In genomic region chr6:44075137-44076015, GRCh38 we compare ENCODE assay signal across 1 cellular context.
TF ChIP-seq lines count a peak whose summit lies in the region.

No MANE protein-coding gene starts in this region.

TF ChIP-seq in HepG2, 621 proteins besides CTCF, POLR2A, EP300 and RAD21 (continued from another document and continues in another):
- TF ChIP-seq FOXP4 (CRISPR knock-in tag; IDR thresholded peaks at IDR 0.05) (peak; percentile 18), PBX3 (CRISPR knock-in tag; IDR thresholded peaks at IDR 0.05; ENCODE audit: borderline replicate concordance) (no peak), HOXD1 (CRISPR knock-in tag; IDR thresholded peaks at IDR 0.05) (peak; percentile 99), KDM6A (CRISPR knock-in tag; IDR thresholded peaks at IDR 0.05; ENCODE audit: low read depth) (peak; percentile 47; the same call in 1 of the 2 replicates), SNAI1 (CRISPR knock-in tag; IDR thresholded peaks at IDR 0.05; ENCODE audit: borderline replicate concordance) (peak; percentile 92), TSC22D2 (CRISPR knock-in tag; IDR thresholded peaks at IDR 0.05; ENCODE audit: borderline replicate concordance) (no peak), NCOA2 (CRISPR knock-in tag; IDR thresholded peaks at IDR 0.05) (no peak), RNF2 (conservative IDR thresholded peaks at IDR 0.05; ENCODE audit: low read depth) (no peak), MAZ (IDR thresholded peaks at IDR 0.05; ENCODE audit: borderline replicate concordance, low read depth, low read length) (no peak), MAZ (CRISPR knock-in tag; IDR thresholded peaks at IDR 0.05; ENCODE audit: low read depth) (no peak), ZNF232 (CRISPR knock-in tag; IDR thresholded peaks at IDR 0.05; ENCODE audit: borderline replicate concordance) (no peak), ZNF777 (CRISPR knock-in tag; IDR thresholded peaks at IDR 0.05) (no peak), ZMYM3 (CRISPR knock-in tag; IDR thresholded peaks at IDR 0.05) (peak; percentile 37; the same call in 1 of the 2 replicates), ZFP1 (CRISPR knock-in tag; IDR thresholded peaks at IDR 0.05) (no peak), ZNF557 (CRISPR knock-in tag; IDR thresholded peaks at IDR 0.05) (no peak), SOX6 (IDR thresholded peaks at IDR 0.05) (no peak), SOX6 (CRISPR knock-in tag; IDR thresholded peaks at IDR 0.05) (peak; percentile 49; the same call in 1 of the 2 replicates), ZBTB7B (CRISPR knock-in tag; IDR thresholded peaks at IDR 0.05) (peak; percentile 82), ZNF547 (CRISPR knock-in tag; IDR thresholded peaks at IDR 0.05) (no peak; the same call in 1 of the 2 replicates), ZNF577 (CRISPR knock-in tag; IDR thresholded peaks at IDR 0.05; ENCODE audit: borderline replicate concordance, low read depth) (no peak), ZNF337 (CRISPR knock-in tag; IDR thresholded peaks at IDR 0.05; ENCODE audit: borderline replicate concordance, low read depth) (peak; percentile 88), NCOA5 (CRISPR knock-in tag; IDR thresholded peaks at IDR 0.05) (no peak), POGZ (CRISPR knock-in tag; IDR thresholded peaks at IDR 0.05) (peak; percentile 84), ZNF530 (CRISPR knock-in tag; IDR thresholded peaks at IDR 0.05; ENCODE audit: low read depth) (no peak), ZC3H13 (CRISPR knock-in tag; IDR thresholded peaks at IDR 0.05) (peak; percentile 78; the same call in 1 of the 2 replicates), REL (CRISPR knock-in tag; conservative IDR thresholded peaks at IDR 0.05) (no peak), ZNF709 (CRISPR knock-in tag; IDR thresholded peaks at IDR 0.05) (peak; percentile 40), ZNF44 (CRISPR knock-in tag; IDR thresholded peaks at IDR 0.05) (0 out of 2 replicates have a peak, but pooled peaks have one; percentile 34), ZNF296 (CRISPR knock-in tag; conservative IDR thresholded peaks at IDR 0.05) (peak; percentile 93; the same call in 1 of the 2 replicates), GATAD1 (CRISPR knock-in tag; IDR thresholded peaks at IDR 0.05) (no peak), HMG20A (CRISPR knock-in tag; IDR thresholded peaks at IDR 0.05; ENCODE audit: borderline replicate concordance) (peak; percentile 67; the same call in 1 of the 2 replicates), TFDP2 (CRISPR knock-in tag; IDR thresholded peaks at IDR 0.05) (no peak), ERF (CRISPR knock-in tag; IDR thresholded peaks at IDR 0.05) (peak; percentile 85), ZSCAN21 (CRISPR knock-in tag; IDR thresholded peaks at IDR 0.05; ENCODE audit: borderline replicate concordance) (no peak), TP53 (CRISPR knock-in tag; conservative IDR thresholded peaks at IDR 0.05) (no peak), ZSCAN31 (CRISPR knock-in tag; IDR thresholded peaks at IDR 0.05; ENCODE audit: low read depth) (no peak), RXRA (CRISPR knock-in tag; IDR thresholded peaks at IDR 0.05) (peak; percentile 97), ZSCAN22 (CRISPR knock-in tag; IDR thresholded peaks at IDR 0.05) (no peak), ZNF180 (CRISPR knock-in tag; IDR thresholded peaks at IDR 0.05; ENCODE audit: borderline replicate concordance, low read depth) (no peak)
- TF ChIP-seq, protein P1, sequence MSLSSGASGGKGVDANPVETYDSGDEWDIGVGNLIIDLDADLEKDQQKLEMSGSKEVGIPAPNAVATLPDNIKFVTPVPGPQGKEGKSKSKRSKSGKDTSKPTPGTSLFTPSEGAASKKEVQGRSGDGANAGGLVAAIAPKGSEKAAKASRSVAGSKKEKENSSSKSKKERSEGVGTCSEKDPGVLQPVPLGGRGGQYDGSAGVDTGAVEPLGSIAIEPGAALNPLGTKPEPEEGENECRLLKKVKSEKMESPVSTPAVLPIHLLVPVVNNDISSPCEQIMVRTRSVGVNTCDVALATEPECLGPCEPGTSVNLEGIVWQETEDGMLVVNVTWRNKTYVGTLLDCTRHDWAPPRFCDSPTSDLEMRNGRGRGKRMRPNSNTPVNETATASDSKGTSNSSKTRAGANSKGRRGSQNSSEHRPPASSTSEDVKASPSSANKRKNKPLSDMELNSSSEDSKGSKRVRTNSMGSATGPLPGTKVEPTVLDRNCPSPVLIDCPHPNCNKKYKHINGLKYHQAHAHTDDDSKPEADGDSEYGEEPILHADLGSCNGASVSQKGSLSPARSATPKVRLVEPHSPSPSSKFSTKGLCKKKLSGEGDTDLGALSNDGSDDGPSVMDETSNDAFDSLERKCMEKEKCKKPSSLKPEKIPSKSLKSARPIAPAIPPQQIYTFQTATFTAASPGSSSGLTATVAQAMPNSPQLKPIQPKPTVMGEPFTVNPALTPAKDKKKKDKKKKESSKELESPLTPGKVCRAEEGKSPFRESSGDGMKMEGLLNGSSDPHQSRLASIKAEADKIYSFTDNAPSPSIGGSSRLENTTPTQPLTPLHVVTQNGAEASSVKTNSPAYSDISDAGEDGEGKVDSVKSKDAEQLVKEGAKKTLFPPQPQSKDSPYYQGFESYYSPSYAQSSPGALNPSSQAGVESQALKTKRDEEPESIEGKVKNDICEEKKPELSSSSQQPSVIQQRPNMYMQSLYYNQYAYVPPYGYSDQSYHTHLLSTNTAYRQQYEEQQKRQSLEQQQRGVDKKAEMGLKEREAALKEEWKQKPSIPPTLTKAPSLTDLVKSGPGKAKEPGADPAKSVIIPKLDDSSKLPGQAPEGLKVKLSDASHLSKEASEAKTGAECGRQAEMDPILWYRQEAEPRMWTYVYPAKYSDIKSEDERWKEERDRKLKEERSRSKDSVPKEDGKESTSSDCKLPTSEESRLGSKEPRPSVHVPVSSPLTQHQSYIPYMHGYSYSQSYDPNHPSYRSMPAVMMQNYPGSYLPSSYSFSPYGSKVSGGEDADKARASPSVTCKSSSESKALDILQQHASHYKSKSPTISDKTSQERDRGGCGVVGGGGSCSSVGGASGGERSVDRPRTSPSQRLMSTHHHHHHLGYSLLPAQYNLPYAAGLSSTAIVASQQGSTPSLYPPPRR (CRISPR knock-in tag; IDR thresholded peaks at IDR 0.05; ENCODE audit: borderline replicate concordance) = peak; percentile 84
- TF ChIP-seq, protein P2, sequence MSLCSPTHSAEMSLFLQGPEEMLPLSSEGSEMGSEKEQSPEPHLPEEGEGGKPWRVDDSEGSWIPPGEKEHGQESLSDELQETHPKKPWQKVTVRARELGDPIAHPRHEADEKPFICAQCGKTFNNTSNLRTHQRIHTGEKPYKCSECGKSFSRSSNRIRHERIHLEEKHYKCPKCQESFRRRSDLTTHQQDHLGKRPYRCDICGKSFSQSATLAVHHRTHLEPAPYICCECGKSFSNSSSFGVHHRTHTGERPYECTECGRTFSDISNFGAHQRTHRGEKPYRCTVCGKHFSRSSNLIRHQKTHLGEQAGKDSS (CRISPR knock-in tag; IDR thresholded peaks at IDR 0.05; ENCODE audit: borderline replicate concordance, low read depth) = peak; percentile 79; the same call in 1 of the 2 replicates
- TF ChIP-seq, protein P3, sequence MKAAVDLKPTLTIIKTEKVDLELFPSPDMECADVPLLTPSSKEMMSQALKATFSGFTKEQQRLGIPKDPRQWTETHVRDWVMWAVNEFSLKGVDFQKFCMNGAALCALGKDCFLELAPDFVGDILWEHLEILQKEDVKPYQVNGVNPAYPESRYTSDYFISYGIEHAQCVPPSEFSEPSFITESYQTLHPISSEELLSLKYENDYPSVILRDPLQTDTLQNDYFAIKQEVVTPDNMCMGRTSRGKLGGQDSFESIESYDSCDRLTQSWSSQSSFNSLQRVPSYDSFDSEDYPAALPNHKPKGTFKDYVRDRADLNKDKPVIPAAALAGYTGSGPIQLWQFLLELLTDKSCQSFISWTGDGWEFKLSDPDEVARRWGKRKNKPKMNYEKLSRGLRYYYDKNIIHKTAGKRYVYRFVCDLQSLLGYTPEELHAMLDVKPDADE (CRISPR knock-in tag; IDR thresholded peaks at IDR 0.05) = no peak
- TF ChIP-seq, protein P4, sequence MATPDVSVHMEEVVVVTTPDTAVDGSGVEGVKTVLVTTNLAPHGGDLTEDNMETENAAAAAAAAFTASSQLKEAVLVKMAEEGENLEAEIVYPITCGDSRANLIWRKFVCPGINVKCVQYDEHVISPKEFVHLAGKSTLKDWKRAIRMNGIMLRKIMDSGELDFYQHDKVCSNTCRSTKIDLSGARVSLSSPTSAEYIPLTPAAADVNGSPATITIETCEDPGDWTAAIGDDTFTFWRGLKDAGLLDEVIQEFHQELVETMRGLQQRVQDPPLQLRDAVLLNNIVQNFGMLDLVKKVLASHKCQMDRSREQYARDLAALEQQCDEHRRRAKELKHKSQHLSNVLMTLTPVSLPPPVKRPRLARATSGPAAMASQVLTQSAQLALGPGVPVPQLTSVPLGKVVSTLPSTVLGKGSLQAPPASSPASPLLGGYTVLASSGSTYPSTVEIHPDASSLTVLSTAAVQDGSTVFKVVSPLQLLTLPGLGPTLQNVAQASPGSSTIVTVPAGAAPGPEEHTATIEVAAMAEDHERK (CRISPR knock-in tag; IDR thresholded peaks at IDR 0.05; ENCODE audit: low read depth) = peak; percentile 30; the same call in 1 of the 2 replicates
- TF ChIP-seq, protein P5, sequence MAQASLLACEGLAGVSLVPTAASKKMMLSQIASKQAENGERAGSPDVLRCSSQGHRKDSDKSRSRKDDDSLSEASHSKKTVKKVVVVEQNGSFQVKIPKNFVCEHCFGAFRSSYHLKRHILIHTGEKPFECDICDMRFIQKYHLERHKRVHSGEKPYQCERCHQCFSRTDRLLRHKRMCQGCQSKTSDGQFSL (CRISPR knock-in tag; IDR thresholded peaks at IDR 0.05) = no peak
- TF ChIP-seq, protein P6, sequence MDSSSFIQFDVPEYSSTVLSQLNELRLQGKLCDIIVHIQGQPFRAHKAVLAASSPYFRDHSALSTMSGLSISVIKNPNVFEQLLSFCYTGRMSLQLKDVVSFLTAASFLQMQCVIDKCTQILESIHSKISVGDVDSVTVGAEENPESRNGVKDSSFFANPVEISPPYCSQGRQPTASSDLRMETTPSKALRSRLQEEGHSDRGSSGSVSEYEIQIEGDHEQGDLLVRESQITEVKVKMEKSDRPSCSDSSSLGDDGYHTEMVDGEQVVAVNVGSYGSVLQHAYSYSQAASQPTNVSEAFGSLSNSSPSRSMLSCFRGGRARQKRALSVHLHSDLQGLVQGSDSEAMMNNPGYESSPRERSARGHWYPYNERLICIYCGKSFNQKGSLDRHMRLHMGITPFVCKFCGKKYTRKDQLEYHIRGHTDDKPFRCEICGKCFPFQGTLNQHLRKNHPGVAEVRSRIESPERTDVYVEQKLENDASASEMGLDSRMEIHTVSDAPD (CRISPR knock-in tag; IDR thresholded peaks at IDR 0.05) = peak; percentile 79
- TF ChIP-seq, protein P7, sequence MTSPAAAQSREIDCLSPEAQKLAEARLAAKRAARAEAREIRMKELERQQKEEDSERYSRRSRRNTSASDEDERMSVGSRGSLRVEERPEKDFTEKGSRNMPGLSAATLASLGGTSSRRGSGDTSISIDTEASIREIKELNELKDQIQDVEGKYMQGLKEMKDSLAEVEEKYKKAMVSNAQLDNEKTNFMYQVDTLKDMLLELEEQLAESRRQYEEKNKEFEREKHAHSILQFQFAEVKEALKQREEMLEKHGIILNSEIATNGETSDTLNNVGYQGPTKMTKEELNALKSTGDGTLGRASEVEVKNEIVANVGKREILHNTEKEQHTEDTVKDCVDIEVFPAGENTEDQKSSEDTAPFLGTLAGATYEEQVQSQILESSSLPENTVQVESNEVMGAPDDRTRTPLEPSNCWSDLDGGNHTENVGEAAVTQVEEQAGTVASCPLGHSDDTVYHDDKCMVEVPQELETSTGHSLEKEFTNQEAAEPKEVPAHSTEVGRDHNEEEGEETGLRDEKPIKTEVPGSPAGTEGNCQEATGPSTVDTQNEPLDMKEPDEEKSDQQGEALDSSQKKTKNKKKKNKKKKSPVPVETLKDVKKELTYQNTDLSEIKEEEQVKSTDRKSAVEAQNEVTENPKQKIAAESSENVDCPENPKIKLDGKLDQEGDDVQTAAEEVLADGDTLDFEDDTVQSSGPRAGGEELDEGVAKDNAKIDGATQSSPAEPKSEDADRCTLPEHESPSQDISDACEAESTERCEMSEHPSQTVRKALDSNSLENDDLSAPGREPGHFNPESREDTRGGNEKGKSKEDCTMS (CRISPR knock-in tag; conservative IDR thresholded peaks at IDR 0.05) = no peak
- TF ChIP-seq, protein P8, sequence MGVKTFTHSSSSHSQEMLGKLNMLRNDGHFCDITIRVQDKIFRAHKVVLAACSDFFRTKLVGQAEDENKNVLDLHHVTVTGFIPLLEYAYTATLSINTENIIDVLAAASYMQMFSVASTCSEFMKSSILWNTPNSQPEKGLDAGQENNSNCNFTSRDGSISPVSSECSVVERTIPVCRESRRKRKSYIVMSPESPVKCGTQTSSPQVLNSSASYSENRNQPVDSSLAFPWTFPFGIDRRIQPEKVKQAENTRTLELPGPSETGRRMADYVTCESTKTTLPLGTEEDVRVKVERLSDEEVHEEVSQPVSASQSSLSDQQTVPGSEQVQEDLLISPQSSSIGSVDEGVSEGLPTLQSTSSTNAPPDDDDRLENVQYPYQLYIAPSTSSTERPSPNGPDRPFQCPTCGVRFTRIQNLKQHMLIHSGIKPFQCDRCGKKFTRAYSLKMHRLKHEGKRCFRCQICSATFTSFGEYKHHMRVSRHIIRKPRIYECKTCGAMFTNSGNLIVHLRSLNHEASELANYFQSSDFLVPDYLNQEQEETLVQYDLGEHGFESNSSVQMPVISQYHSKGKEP (CRISPR knock-in tag; IDR thresholded peaks at IDR 0.05) = no peak
